Comparison of ENCODE assay signal across 31 cellular contexts in genomic region chr12:26428420-26428819, GRCh38.
"Had no signal": no experiment of that assay in that cellular context is flagged by ENCODE, and none has a peak within 500 bp of the region (broad histone marks: within the 10 kb centered on the region; RNA-seq: fewer than 3 reads in every experiment).

No MANE protein-coding gene starts in this region.

- H3K9me3 ChIP-seq: body of pancreas, esophagus squamous epithelium, left lung, lower lobe of right lung, pancreas, prostate gland, testis, transverse colon had no signal

- H3K27ac ChIP-seq: body of pancreas, esophagus squamous epithelium, left lung, lower lobe of right lung, pancreas, prostate gland, skin epidermis, testis, transverse colon had no signal

- DNase-seq: activated CD4-positive, alpha-beta memory T cell treated with anti-CD3 and anti-CD28 coated beads, Interleukin-2, amount 10 ng/mL, durations not matched to agents 7 days and 5 days; activated CD4-positive, alpha-beta T cell treated with anti-CD3 and anti-CD28 coated beads for 1 hour; activated CD4-positive, alpha-beta T cell treated with anti-CD3 and anti-CD28 coated beads, Interleukin-2, amount 10 ng/mL, durations not matched to agents 7 days and 5 days; activated CD8-positive, alpha-beta memory T cell treated with anti-CD3 and anti-CD28 coated beads, Interleukin-2, amount 50 U/mL, for 48 hours; activated gamma-delta T cell; activated naive CD4-positive, alpha-beta T cell treated with anti-CD3 and anti-CD28 coated beads, Interleukin-2, amount 10 ng/mL, durations not matched to agents 7 days and 5 days; activated T-cell treated with anti-CD3 and anti-CD28 coated beads, Interleukin-2, amount 50 U/mL, for 24 hours; anterior cingulate cortex; body of pancreas; dermis blood vessel endothelial cell; effector CD4-positive, alpha-beta T cell; esophagus squamous epithelium; head of caudate nucleus; hippocampal formation; immature natural killer cell; kidney glomerular epithelial cell; left lung; lower lobe of right lung; mesenchymal stem cell; naive thymus-derived CD8-positive, alpha-beta T cell; nucleus accumbens; pancreas; retina; stimulated activated CD4-positive, alpha-beta T cell treated with anti-CD3 and anti-CD28 coated beads, Interleukin-12 subunit alpha, Interleukin-12 subunit beta, amount 100 ng/mL, for 4 hours; stimulated activated CD4-positive, alpha-beta T cell treated with anti-CD3 and anti-CD28 coated beads, Interleukin-4, amount 100 ng/mL, for 1 hour; stimulated activated naive CD8-positive, alpha-beta T cell treated with anti-CD3 and anti-CD28 coated beads, Interleukin-15, Interleukin-2, amounts not matched to agents 100 U/mL and 50 U/mL, for 24 hours; T-helper 9 cell; testis; transverse colon had no signal

- H3K36me3 ChIP-seq: left lung, lower lobe of right lung, pancreas, prostate gland, transverse colon had no signal

- H3K4me3 ChIP-seq: body of pancreas, esophagus squamous epithelium, left lung, lower lobe of right lung, pancreas, prostate gland, skin epidermis, testis, transverse colon had no signal

- H3K4me1 ChIP-seq: body of pancreas, esophagus squamous epithelium, left lung, lower lobe of right lung, pancreas, prostate gland, testis, transverse colon had no signal

- H3K27me3 ChIP-seq: body of pancreas, esophagus squamous epithelium, left lung, pancreas, testis, transverse colon had no signal
